27 cellular contexts compared by ENCODE assay signal in genomic region chr4:86718152-86718551, GRCh38.
"Had no signal": no experiment of that assay in that cellular context is flagged by ENCODE, and none has a peak within 500 bp of the region (broad histone marks: within the 10 kb centered on the region; RNA-seq: fewer than 3 reads in every experiment).

No MANE protein-coding gene starts in this region.

- ATAC-seq: activated CD8-positive, alpha-beta memory T cell treated with anti-CD3 and anti-CD28 coated beads, Interleukin-2, amount 10 ng/mL, durations not matched to agents 7 days and 5 days; activated naive CD4-positive, alpha-beta T cell treated with anti-CD3 and anti-CD28 coated beads, Interleukin-2, amount 50 U/mL, for 72 hours; activated naive CD8-positive, alpha-beta T cell treated with anti-CD3 and anti-CD28 coated beads, Interleukin-2, amount 50 U/mL, for 24 hours; K562; T-helper 17 cell; WTC11 had no signal

- H3K27me3 Mint-ChIP-seq: activated CD8-positive, alpha-beta memory T cell treated with anti-CD3 and anti-CD28 coated beads, Interleukin-2, amount 10 ng/mL, durations not matched to agents 7 days and 5 days; activated naive CD8-positive, alpha-beta T cell treated with anti-CD3 and anti-CD28 coated beads, Interleukin-2, amount 50 U/mL, for 24 hours; activated T-cell treated with anti-CD3 and anti-CD28 coated beads, Interleukin-2, amount 50 U/mL, for 24 hours; T-helper 17 cell had no signal

- H3K4me3 Mint-ChIP-seq: activated CD4-positive, alpha-beta T cell treated with anti-CD3 and anti-CD28 coated beads, Interleukin-2, amount 10 ng/mL, durations not matched to agents 24 days and 14 days; activated CD8-positive, alpha-beta memory T cell treated with anti-CD3 and anti-CD28 coated beads, Interleukin-2, amount 10 ng/mL, durations not matched to agents 7 days and 5 days; activated naive CD8-positive, alpha-beta T cell treated with anti-CD3 and anti-CD28 coated beads, Interleukin-2, amount 50 U/mL, for 24 hours; activated T-cell treated with anti-CD3 and anti-CD28 coated beads, Interleukin-2, amount 50 U/mL, for 24 hours; activated T-helper 1 cell treated with anti-CD3 and anti-CD28 coated beads, Interleukin-12 subunit alpha, Interleukin-12 subunit beta, Interleukin-2, Interleukin-4 antibody, amounts not matched to agents 30 ng/mL and 10 ng/mL and 1 ng/mL, durations not matched to agents 14 hours and 24 hours and 36 hours; T-helper 17 cell; WTC11 had no signal

- H3K27me3 ChIP-seq: ascending aorta, body of pancreas had no signal

- H3K4me1 ChIP-seq: ascending aorta, body of pancreas had no signal

- FAIRE-seq: bronchial epithelial cell, K562 had no signal

- H3K4me3 ChIP-seq: ascending aorta, body of pancreas, K562 had no signal

- H3K27ac ChIP-seq: ascending aorta had no signal

- H3K36me3 ChIP-seq: ascending aorta had no signal

- DNase-seq: activated CD4-positive, alpha-beta T cell treated with anti-CD3 and anti-CD28 coated beads for 1 hour; activated CD4-positive, alpha-beta T cell treated with anti-CD3 and anti-CD28 coated beads, Interleukin-2, amount 10 ng/mL, durations not matched to agents 24 days and 14 days; activated CD4-positive, alpha-beta T cell treated with anti-CD3 and anti-CD28 coated beads, Interleukin-2, amount 50 U/mL, for 48 hours; activated CD8-positive, alpha-beta memory T cell treated with anti-CD3 and anti-CD28 coated beads, Interleukin-2, amount 10 ng/mL, durations not matched to agents 7 days and 5 days; activated effector memory CD4-positive, alpha-beta T cell treated with Interleukin-2 at 50 U/mL for 16 hours; activated naive CD4-positive, alpha-beta T cell treated with Interleukin-2 at 50 U/mL for 16 hours; activated naive CD8-positive, alpha-beta T cell treated with anti-CD3 and anti-CD28 coated beads, Interleukin-2, amount 50 U/mL, for 24 hours; activated T-cell treated with anti-CD3 and anti-CD28 coated beads, Interleukin-2, amount 50 U/mL, for 24 hours; amniotic stem cell; body of pancreas; central memory CD4-positive, alpha-beta T cell; NCI-H1048; NCI-H1436; NCI-H187 treated with DMSO at 0.1 percent for 48 hours; NCI-H2171 treated with DMSO at 0.1 percent for 48 hours; NCI-H226; NCI-H526 treated with DMSO at 0.1 percent for 48 hours; NCI-H82; SIG-M5; T-helper 17 cell; T-helper 9 cell had no signal

- H3K27ac Mint-ChIP-seq: activated CD4-positive, alpha-beta T cell treated with anti-CD3 and anti-CD28 coated beads, Interleukin-2, amount 10 ng/mL, durations not matched to agents 24 days and 14 days; activated CD8-positive, alpha-beta memory T cell treated with anti-CD3 and anti-CD28 coated beads, Interleukin-2, amount 10 ng/mL, durations not matched to agents 7 days and 5 days; activated naive CD4-positive, alpha-beta T cell treated with anti-CD3 and anti-CD28 coated beads, Interleukin-2, amount 50 U/mL, for 72 hours; activated naive CD8-positive, alpha-beta T cell treated with anti-CD3 and anti-CD28 coated beads, Interleukin-2, amount 50 U/mL, for 24 hours; activated T-cell treated with anti-CD3 and anti-CD28 coated beads, Interleukin-2, amount 50 U/mL, for 24 hours; activated T-helper 1 cell treated with anti-CD3 and anti-CD28 coated beads, Interleukin-12 subunit alpha, Interleukin-12 subunit beta, Interleukin-2, Interleukin-4 antibody, amounts not matched to agents 30 ng/mL and 10 ng/mL and 1 ng/mL, durations not matched to agents 14 hours and 24 hours and 36 hours; T-helper 17 cell; WTC11 had no signal

- H3K36me3 Mint-ChIP-seq: activated CD8-positive, alpha-beta memory T cell treated with anti-CD3 and anti-CD28 coated beads, Interleukin-2, amount 10 ng/mL, durations not matched to agents 7 days and 5 days; activated naive CD4-positive, alpha-beta T cell treated with anti-CD3 and anti-CD28 coated beads, Interleukin-2, amount 50 U/mL, for 72 hours had no signal

- H3K4me1 Mint-ChIP-seq: activated CD4-positive, alpha-beta T cell treated with anti-CD3 and anti-CD28 coated beads, Interleukin-2, amount 10 ng/mL, durations not matched to agents 24 days and 14 days; activated CD8-positive, alpha-beta memory T cell treated with anti-CD3 and anti-CD28 coated beads, Interleukin-2, amount 10 ng/mL, durations not matched to agents 7 days and 5 days; activated naive CD8-positive, alpha-beta T cell treated with anti-CD3 and anti-CD28 coated beads, Interleukin-2, amount 50 U/mL, for 24 hours; WTC11 had no signal

- H3K9me3 Mint-ChIP-seq: activated CD4-positive, alpha-beta T cell treated with anti-CD3 and anti-CD28 coated beads, Interleukin-2, amount 10 ng/mL, durations not matched to agents 24 days and 14 days; activated naive CD8-positive, alpha-beta T cell treated with anti-CD3 and anti-CD28 coated beads, Interleukin-2, amount 50 U/mL, for 24 hours; activated T-cell treated with anti-CD3 and anti-CD28 coated beads, Interleukin-2, amount 50 U/mL, for 24 hours; activated T-helper 1 cell treated with anti-CD3 and anti-CD28 coated beads, Interleukin-12 subunit alpha, Interleukin-12 subunit beta, Interleukin-2, Interleukin-4 antibody, amounts not matched to agents 30 ng/mL and 10 ng/mL and 1 ng/mL, durations not matched to agents 14 hours and 24 hours and 36 hours had no signal

- H3K9me3 ChIP-seq: ascending aorta, body of pancreas had no signal
